23 cellular contexts compared by ENCODE assay signal in genomic region chr13:87952377-87952776, GRCh38.
"Had no signal": no experiment of that assay in that cellular context is flagged by ENCODE, and none has a peak within 500 bp of the region (broad histone marks: within the 10 kb centered on the region; RNA-seq: fewer than 3 reads in every experiment).

No MANE protein-coding gene starts in this region.

- DNase-seq: dermis blood vessel endothelial cell; dorsolateral prefrontal cortex; effector CD4-positive, alpha-beta T cell; effector memory CD4-positive, alpha-beta T cell; erythroblast; esophagus squamous epithelium; foreskin fibroblast; foreskin melanocyte; gastrocnemius medialis; glutamatergic neuron; head of caudate nucleus; heart right ventricle; hippocampal formation; islet precursor cell; left cardiac atrium; left lung; left ventricle myocardium superior; lower lobe of right lung; mesenchymal stem cell had no signal

- ATAC-seq: esophagus mucosa, gastrocnemius medialis, heart right ventricle, left cardiac atrium, left lung, left ventricle myocardium superior, lower lobe of right lung had no signal

- H3K36me3 Mint-ChIP-seq: mesothelial cell of epicardium had no signal

- H3K27me3 ChIP-seq: dorsolateral prefrontal cortex, esophagus squamous epithelium, gastrocnemius medialis, heart right ventricle, left lung had no signal

- H3K9me3 ChIP-seq: esophagus squamous epithelium, gastrocnemius medialis, heart right ventricle, left lung, lower lobe of right lung had no signal

- H3K27ac ChIP-seq: coronary artery, dorsolateral prefrontal cortex, epithelial cell of prostate, esophagus squamous epithelium, gastrocnemius medialis, heart right ventricle, left lung, lower lobe of right lung had no signal

- H3K4me3 Mint-ChIP-seq: mesothelial cell of epicardium had no signal

- H3K4me3 ChIP-seq: coronary artery, dorsolateral prefrontal cortex, esophagus squamous epithelium, gastrocnemius medialis, heart right ventricle, left lung, lower lobe of right lung had no signal

- H3K9me3 Mint-ChIP-seq: mesothelial cell of epicardium had no signal

- H3K36me3 ChIP-seq: esophagus squamous epithelium, gastrocnemius medialis, heart right ventricle, left lung, lower lobe of right lung had no signal

- H3K27ac Mint-ChIP-seq: mesothelial cell of epicardium had no signal
